In the genomic region with DNA sequence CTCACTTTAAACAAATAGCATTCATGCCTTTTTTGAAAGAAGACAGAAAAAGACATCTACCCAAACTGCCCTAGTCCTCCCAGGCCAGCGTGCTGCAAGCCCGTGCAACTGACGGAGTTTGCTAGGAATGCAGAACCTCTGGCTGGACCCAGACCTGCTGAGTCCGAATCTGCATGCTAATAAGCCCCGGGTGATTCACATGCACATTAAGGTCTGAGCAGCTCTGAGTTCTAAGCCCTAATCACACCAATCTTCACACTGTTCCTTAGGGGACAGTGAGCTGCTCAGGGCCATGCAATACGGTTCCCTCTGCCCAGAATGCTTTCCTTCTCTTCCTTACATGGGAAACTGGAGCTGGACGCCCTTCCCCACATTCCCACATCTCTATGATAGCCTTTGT, we compare ENCODE assay signal across 1 cellular context.
TF ChIP-seq lines count a peak whose summit lies in the region.

No MANE protein-coding gene starts in this region.

TF ChIP-seq in K562, 482 proteins besides CTCF, POLR2A, EP300 and RAD21:
- TF ChIP-seq KLF13 (tag; IDR thresholded peaks at IDR 0.05; ENCODE audit: borderline replicate concordance, low read depth) (no peak), THRAP3 (IDR thresholded peaks at IDR 0.05; ENCODE audit: borderline replicate concordance) (no peak), ATF7 (IDR thresholded peaks at IDR 0.05) (no peak), CBX2 (IDR thresholded peaks at IDR 0.05; ENCODE audit: insufficient read depth, low read length, poor library complexity, severe bottlenecking) (no peak), SRSF1 (IDR thresholded peaks at IDR 0.05; ENCODE audit: low read depth, low read length) (no peak), PTBP1 (IDR thresholded peaks at IDR 0.05; ENCODE audit: low read depth, low read length) (no peak), RBM14 (IDR thresholded peaks at IDR 0.05; ENCODE audit: borderline replicate concordance, insufficient read depth, low read depth, low read length) (no peak), RBM39 (optimal IDR thresholded peaks at IDR 0.05; ENCODE audit: low read depth, low read length) (no peak)
- TF ChIP-seq, protein P1, sequence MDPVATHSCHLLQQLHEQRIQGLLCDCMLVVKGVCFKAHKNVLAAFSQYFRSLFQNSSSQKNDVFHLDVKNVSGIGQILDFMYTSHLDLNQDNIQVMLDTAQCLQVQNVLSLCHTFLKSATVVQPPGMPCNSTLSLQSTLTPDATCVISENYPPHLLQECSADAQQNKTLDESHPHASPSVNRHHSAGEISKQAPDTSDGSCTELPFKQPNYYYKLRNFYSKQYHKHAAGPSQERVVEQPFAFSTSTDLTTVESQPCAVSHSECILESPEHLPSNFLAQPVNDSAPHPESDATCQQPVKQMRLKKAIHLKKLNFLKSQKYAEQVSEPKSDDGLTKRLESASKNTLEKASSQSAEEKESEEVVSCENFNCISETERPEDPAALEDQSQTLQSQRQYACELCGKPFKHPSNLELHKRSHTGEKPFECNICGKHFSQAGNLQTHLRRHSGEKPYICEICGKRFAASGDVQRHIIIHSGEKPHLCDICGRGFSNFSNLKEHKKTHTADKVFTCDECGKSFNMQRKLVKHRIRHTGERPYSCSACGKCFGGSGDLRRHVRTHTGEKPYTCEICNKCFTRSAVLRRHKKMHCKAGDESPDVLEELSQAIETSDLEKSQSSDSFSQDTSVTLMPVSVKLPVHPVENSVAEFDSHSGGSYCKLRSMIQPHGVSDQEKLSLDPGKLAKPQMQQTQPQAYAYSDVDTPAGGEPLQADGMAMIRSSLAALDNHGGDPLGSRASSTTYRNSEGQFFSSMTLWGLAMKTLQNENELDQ (CRISPR knock-in tag; IDR thresholded peaks at IDR 0.05; ENCODE audit: borderline replicate concordance), result no peak
- TF ChIP-seq, protein P2, sequence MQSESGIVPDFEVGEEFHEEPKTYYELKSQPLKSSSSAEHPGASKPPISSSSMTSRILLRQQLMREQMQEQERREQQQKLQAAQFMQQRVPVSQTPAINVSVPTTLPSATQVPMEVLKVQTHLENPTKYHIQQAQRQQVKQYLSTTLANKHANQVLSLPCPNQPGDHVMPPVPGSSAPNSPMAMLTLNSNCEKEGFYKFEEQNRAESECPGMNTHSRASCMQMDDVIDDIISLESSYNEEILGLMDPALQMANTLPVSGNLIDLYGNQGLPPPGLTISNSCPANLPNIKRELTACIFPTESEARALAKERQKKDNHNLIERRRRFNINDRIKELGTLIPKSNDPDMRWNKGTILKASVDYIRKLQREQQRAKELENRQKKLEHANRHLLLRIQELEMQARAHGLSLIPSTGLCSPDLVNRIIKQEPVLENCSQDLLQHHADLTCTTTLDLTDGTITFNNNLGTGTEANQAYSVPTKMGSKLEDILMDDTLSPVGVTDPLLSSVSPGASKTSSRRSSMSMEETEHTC (IDR thresholded peaks at IDR 0.05), result no peak
TF ChIP-seq in K562: peak in this region for 0.
